ENCODE assay signal across 1 cellular context in genomic region chr9:116450378-116451139, GRCh38.
TF ChIP-seq lines count a peak whose summit lies in the region.

No MANE protein-coding gene starts in this region.

TF ChIP-seq in H1, 55 proteins besides CTCF, POLR2A, EP300 and RAD21 (continued from another document):
- TF ChIP-seq SUZ12 (IDR thresholded peaks at IDR 0.05; ENCODE audit: low read length): no peak
TF ChIP-seq in H1: peak in this region for 1.
